In the genomic region with DNA sequence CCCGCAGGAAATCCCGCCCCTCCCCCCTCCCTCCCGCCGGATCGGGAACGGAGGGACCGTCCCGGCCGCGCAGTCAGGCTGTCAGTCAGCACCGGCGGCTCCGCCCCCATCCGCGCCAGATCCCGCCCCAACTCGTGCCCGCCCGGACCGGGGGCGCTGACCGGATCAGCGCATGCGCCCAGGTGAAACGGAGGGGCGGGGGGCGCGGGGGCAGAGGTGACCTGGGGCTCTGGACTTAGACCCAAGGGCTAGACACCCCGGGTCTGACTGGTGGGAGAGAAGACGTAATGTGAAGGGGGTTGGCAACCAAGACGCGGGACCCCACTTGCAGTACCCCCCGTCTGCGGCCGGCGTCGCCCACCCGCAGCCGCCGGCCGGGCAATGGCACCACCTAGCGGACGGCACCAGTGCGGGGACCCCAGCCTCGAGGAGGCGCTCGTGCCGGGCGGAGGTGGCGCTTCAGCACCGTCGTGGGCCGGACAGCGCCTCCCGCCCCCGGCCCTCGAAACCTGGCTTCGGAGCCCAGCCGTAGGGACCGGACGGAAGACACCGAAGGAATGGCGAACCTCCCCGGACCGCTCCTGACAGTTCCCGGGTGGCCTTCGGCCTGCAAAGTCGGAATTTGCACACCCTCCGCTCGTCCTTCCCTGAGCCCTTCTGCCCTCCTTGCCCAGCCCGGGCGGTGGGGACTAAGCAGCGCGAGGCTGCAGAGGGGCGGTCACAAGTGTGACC, we compare ENCODE assay signal across 8 cellular contexts. TPM values are rescaled to one million over a fixed set of nuclear protein-coding genes. Genes with fewer than 3 reads are reported as not detected.
DNase-seq lines count a peak whose midpoint lies in the region; ATAC-seq, FAIRE-seq and TF ChIP-seq lines count a peak whose summit lies in the region.

TSS of gene CASKIN2 (minus strand) at position 15 of the 732 bp plus-strand sequence. CDS start 1,733 bp downstream, outside the sequence.

- DNase-seq in AG20443 (ENCODE audit: low spot score) (peak; percentile 99), GM19239 (ENCODE audit: insufficient read length, low spot score) (peak; percentile 92), NCI-H524 treated with DMSO at 0.1 percent for 48 hours (lab: John Stamatoyannopoulos, UW) (peak; percentile 68), dermis microvascular lymphatic vessel endothelial cell (ENCODE audit: low read depth in 2 of 2) (peak; percentile 75 to 94)
- peak; percentile 65 for DNase-seq in activated CD4-positive, alpha-beta T cell treated with anti-CD3 and anti-CD28 coated beads, Interleukin-2, amount 50 U/mL, for 4 hours
- DNase-seq in stimulated activated CD4-positive, alpha-beta T cell treated with anti-CD3 and anti-CD28 coated beads, Interleukin-2, amount 100 ng/mL, for 4 hours (ENCODE audit: low read depth), result peak; percentile 75

- H3K4me3 ChIP-seq in liver (ENCODE audit: low read depth in 1 of 3, low read length in 3 of 3), result peak within 1 kb of the TSS; percentile 81 to 89 (median 84)

- TF ChIP-seq RAD21 in liver (IDR thresholded peaks at IDR 0.05), result peak; percentile 77 to 79

- H3K9me3 ChIP-seq in liver (ENCODE audit: control insufficient read depth in 4 of 4, low read length in 3 of 4), result no peaks in the 10 kb centered on the region

- ATAC-seq in HG03460 (IDR thresholded peaks at IDR 0.05; ENCODE audit: unreplicated experiment), result peak; percentile 32

- H3K27ac ChIP-seq in liver (ENCODE audit: low read depth in 1 of 2, low read length in 2 of 2), result peak within 1 kb of the TSS; percentile 63 to 88

- no peaks in the 10 kb centered on the region for H3K27me3 ChIP-seq in liver (ENCODE audit: control insufficient read depth in 4 of 4, insufficient read depth in 4 of 4, low read length in 3 of 4)

- TF ChIP-seq CTCF in liver (IDR thresholded peaks at IDR 0.05; ENCODE audit: low read depth, low read length, missing input control), result peak; percentile 88

- WGBS in liver, result under 1% methylated on average over 75 of the region's 75 CpGs

- H3K36me3 ChIP-seq in liver (ENCODE audit: control insufficient read depth in 4 of 4, insufficient read depth in 3 of 4, low read depth in 1 of 4, low read length in 3 of 4), result no peaks in the 10 kb centered on the region

- peaks cover 8 to 59% (median 49%) of the 10 kb centered on the region in 4 donors for H3K4me1 ChIP-seq in liver (ENCODE audit: control insufficient read depth in 4 of 4, insufficient read depth in 4 of 4, low read length in 3 of 4)

- no peak for FAIRE-seq in GM19239 (lab: Jason Lieb, UNC)

- peak within 1 kb of the TSS; percentile 61 to 65 for H3K9ac ChIP-seq in liver (ENCODE audit: low read depth in 1 of 2, low read length in 2 of 2)

TF ChIP-seq in liver, 16 proteins besides CTCF, POLR2A, EP300 and RAD21:
- TF ChIP-seq JUND (IDR thresholded peaks at IDR 0.05) (no peak), MAX (IDR thresholded peaks at IDR 0.05) (no peak), TAF1 (conservative IDR thresholded peaks at IDR 0.05) (no peak), HNF4A (conservative IDR thresholded peaks at IDR 0.05) (peak in 1 of 2 donors; percentile 16), NR2F2 (IDR thresholded peaks at IDR 0.05) (no peak), SP1 (IDR thresholded peaks at IDR 0.05) (no peak), HNF4G (IDR thresholded peaks at IDR 0.05) (no peak), GABPA (IDR thresholded peaks at IDR 0.05 in 1 of 2, conservative IDR thresholded peaks at IDR 0.05 in 1 of 2) (peak in 1 of 2 donors; percentile 60), EGR1 (IDR thresholded peaks at IDR 0.05; ENCODE audit: low read depth in 2 of 2) (peak in 1 of 2 donors; percentile 57)
- TF ChIP-seq, protein P1, sequence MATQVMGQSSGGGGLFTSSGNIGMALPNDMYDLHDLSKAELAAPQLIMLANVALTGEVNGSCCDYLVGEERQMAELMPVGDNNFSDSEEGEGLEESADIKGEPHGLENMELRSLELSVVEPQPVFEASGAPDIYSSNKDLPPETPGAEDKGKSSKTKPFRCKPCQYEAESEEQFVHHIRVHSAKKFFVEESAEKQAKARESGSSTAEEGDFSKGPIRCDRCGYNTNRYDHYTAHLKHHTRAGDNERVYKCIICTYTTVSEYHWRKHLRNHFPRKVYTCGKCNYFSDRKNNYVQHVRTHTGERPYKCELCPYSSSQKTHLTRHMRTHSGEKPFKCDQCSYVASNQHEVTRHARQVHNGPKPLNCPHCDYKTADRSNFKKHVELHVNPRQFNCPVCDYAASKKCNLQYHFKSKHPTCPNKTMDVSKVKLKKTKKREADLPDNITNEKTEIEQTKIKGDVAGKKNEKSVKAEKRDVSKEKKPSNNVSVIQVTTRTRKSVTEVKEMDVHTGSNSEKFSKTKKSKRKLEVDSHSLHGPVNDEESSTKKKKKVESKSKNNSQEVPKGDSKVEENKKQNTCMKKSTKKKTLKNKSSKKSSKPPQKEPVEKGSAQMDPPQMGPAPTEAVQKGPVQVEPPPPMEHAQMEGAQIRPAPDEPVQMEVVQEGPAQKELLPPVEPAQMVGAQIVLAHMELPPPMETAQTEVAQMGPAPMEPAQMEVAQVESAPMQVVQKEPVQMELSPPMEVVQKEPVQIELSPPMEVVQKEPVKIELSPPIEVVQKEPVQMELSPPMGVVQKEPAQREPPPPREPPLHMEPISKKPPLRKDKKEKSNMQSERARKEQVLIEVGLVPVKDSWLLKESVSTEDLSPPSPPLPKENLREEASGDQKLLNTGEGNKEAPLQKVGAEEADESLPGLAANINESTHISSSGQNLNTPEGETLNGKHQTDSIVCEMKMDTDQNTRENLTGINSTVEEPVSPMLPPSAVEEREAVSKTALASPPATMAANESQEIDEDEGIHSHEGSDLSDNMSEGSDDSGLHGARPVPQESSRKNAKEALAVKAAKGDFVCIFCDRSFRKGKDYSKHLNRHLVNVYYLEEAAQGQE (IDR thresholded peaks at IDR 0.05), result peak; percentile 99

RNA-seq across cellular contexts. Expression of gene CASKIN2, which starts in this region (rescaled TPM):
- total RNA-seq in dermis microvascular lymphatic vessel endothelial cell, result 7.2 and 10.9 TPM in 2 replicates
- total RNA-seq in liver, result 10 to 100 TPM in 1 of 2 donors, 1 to 10 TPM in 1; 5.9 to 11.4 TPM
- 10 to 100 TPM in 1 of 2 donors, 1 to 10 TPM in 1; 2.3 to 12.1 TPM for polyA plus RNA-seq in liver

Comparison
In these comparisons a context has a peak if more than half of its experiments do, and no peak if none do; other contexts are left out.
1. Peak in every context shown above with its lines: DNase-seq, ATAC-seq, H3K4me3 ChIP-seq and H3K27ac ChIP-seq.